ENCODE assay signal across 16 cellular contexts in the genomic region with DNA sequence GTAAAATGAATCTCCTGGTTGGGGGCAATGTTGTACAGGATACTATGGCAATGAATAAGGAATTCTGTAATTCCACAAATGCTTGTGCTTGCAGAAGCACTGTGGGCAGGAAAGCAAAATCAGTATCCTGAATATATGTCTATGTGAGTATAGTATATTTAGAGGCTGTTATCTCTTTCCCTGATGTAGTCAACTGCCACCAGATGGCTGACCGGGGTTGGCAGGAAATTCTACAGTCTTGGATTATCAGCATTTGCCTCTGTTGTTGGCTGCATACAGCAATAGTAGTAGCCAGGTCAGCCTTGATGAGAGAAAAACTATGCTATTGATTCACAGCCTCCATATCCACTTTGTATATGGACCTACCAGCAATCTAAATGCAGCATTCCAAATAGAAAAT.
A peak's percentile ranks its signal among the peaks of the same experiment; 100 is the strongest.
DNase-seq lines count a peak whose midpoint lies in the region; ATAC-seq and TF ChIP-seq lines count a peak whose summit lies in the region.
"Had no signal": no experiment of that assay in that cellular context is flagged by ENCODE, and none has a peak within 500 bp of the region (broad histone marks: within the 10 kb centered on the region; RNA-seq: fewer than 3 reads in every experiment).

No MANE protein-coding gene starts in this region.

- H4K20me1 ChIP-seq in GM23338 (replicated peaks; ENCODE audit: insufficient read depth) (no peaks in the 10 kb centered on the region), OCI-LY7 (ENCODE audit: insufficient read depth, low read length) (no peaks in the 10 kb centered on the region)

- no peak overlapping the region for H3K27ac Mint-ChIP-seq in GM23338
- H3K27ac Mint-ChIP-seq: activated naive CD8-positive, alpha-beta T cell treated with anti-CD3 and anti-CD28 coated beads, Interleukin-2, amount 50 U/mL, for 24 hours; activated T-cell treated with anti-CD3 and anti-CD28 coated beads, Interleukin-2, amount 50 U/mL, for 24 hours; naive B cell; stimulated activated effector memory CD8-positive, alpha-beta T cell treated with anti-CD3 and anti-CD28 coated beads, Interleukin-12 subunit alpha, Interleukin-12 subunit beta, amount 100 ng/mL, for 72 hours had no signal

- H3K27me3 Mint-ChIP-seq in GM23338 (ENCODE audit: insufficient read depth, low read depth, poor library complexity) = peaks cover 1% of the 10 kb centered on the region
- H3K27me3 Mint-ChIP-seq: activated naive CD8-positive, alpha-beta T cell treated with anti-CD3 and anti-CD28 coated beads, Interleukin-2, amount 50 U/mL, for 24 hours; activated T-cell treated with anti-CD3 and anti-CD28 coated beads, Interleukin-2, amount 50 U/mL, for 24 hours; naive B cell had no signal

- WGBS in aorta, 2 donors = 60 to 65% methylated on average over 1 of the region's 1 CpG

- no peak overlapping the region for H3K4me3 Mint-ChIP-seq in GM23338
- H3K4me3 Mint-ChIP-seq: activated naive CD8-positive, alpha-beta T cell treated with anti-CD3 and anti-CD28 coated beads, Interleukin-2, amount 50 U/mL, for 24 hours; activated T-cell treated with anti-CD3 and anti-CD28 coated beads, Interleukin-2, amount 50 U/mL, for 24 hours; naive B cell; stimulated activated effector memory CD8-positive, alpha-beta T cell treated with anti-CD3 and anti-CD28 coated beads, Interleukin-12 subunit alpha, Interleukin-12 subunit beta, amount 100 ng/mL, for 72 hours had no signal

- H3K4me1 ChIP-seq in GM23338 (ENCODE audit: insufficient read depth) = no peaks in the 10 kb centered on the region
- H3K4me1 ChIP-seq in aorta (ENCODE audit: control insufficient read depth in 1 of 2, insufficient read depth in 2 of 2, low read length in 2 of 2) = no peaks in the 10 kb centered on the region
- H3K4me1 ChIP-seq in OCI-LY7 (ENCODE audit: insufficient read depth, low read length, poor library complexity, severe bottlenecking) = no peaks in the 10 kb centered on the region

- H3K4me2 ChIP-seq in GM23338 (no peak overlapping the region), OCI-LY7 (ENCODE audit: low read length) (no peak overlapping the region)

- no peak overlapping the region for H3K4me3 ChIP-seq in GM23338
- H3K4me3 ChIP-seq in aorta (ENCODE audit: low read length in 2 of 2) = no peak overlapping the region
- H3K4me3 ChIP-seq in OCI-LY7 (ENCODE audit: low read depth, low read length, poor library complexity, severe bottlenecking) = no peak overlapping the region

- no peaks in the 10 kb centered on the region; the same call in 2 of the 3 replicates for H3K9me3 Mint-ChIP-seq in GM23338
- H3K9me3 Mint-ChIP-seq: activated naive CD8-positive, alpha-beta T cell treated with anti-CD3 and anti-CD28 coated beads, Interleukin-2, amount 50 U/mL, for 24 hours had no signal

- H3K79me2 ChIP-seq in GM23338 (replicated peaks; ENCODE audit: insufficient read depth) (no peaks in the 10 kb centered on the region), OCI-LY7 (ENCODE audit: insufficient read depth, low read depth, low read length) (no peaks in the 10 kb centered on the region)

- ATAC-seq in GM23338 (peak; percentile 56), aorta (ENCODE audit: low FRiP score) (no peak)
- ATAC-seq: activated naive CD8-positive, alpha-beta T cell treated with anti-CD3 and anti-CD28 coated beads, Interleukin-2, amount 50 U/mL, for 24 hours; stimulated activated effector memory CD8-positive, alpha-beta T cell treated with anti-CD3 and anti-CD28 coated beads, Interleukin-12 subunit alpha, Interleukin-12 subunit beta, amount 100 ng/mL, for 72 hours had no signal

- CTCF ChIA-PET in OCI-LY7 (lab: Charles Lee; ENCODE audit: unreplicated experiment) = no interaction called here

- POLR2A ChIA-PET in OCI-LY7 (lab: Charles Lee) = no interaction called here

- H3K4me1 Mint-ChIP-seq in GM23338 = peaks cover 6% of the 10 kb centered on the region
- H3K4me1 Mint-ChIP-seq: activated naive CD8-positive, alpha-beta T cell treated with anti-CD3 and anti-CD28 coated beads, Interleukin-2, amount 50 U/mL, for 24 hours; naive B cell; stimulated activated effector memory CD8-positive, alpha-beta T cell treated with anti-CD3 and anti-CD28 coated beads, Interleukin-12 subunit alpha, Interleukin-12 subunit beta, amount 100 ng/mL, for 72 hours had no signal

- peak; percentile 23 for DNase-seq in A172 (ENCODE audit: low spot score)
- DNase-seq in GM23338 (ENCODE audit: low spot score) = peak; percentile 34
- peak; percentile 33 for DNase-seq in glomerular visceral epithelial cell (ENCODE audit: extremely low spot score)
- no peak for DNase-seq in aorta
- DNase-seq in amygdala (lab: John Stamatoyannopoulos, UW) = no peak
- DNase-seq in activated CD8-positive, alpha-beta memory T cell treated with anti-CD3 and anti-CD28 coated beads for 24 hours = no peak
- no peak for DNase-seq in OCI-LY7 (ENCODE audit: low spot score)
- DNase-seq: activated naive CD8-positive, alpha-beta T cell treated with anti-CD3 and anti-CD28 coated beads, Interleukin-2, amount 50 U/mL, for 24 hours; activated T-cell treated with anti-CD3 and anti-CD28 coated beads, Interleukin-2, amount 50 U/mL, for 24 hours; cortex of kidney; DMS79 treated with DMSO at 0.1 percent for 48 hours; naive B cell; NCI-H1694 treated with DMSO at 0.1 percent for 48 hours; stimulated activated CD4-positive, alpha-beta T cell treated with anti-CD3 and anti-CD28 coated beads, Interleukin-2, amount 100 ng/mL, for 48 hours had no signal

- TF ChIP-seq CTCF in GM23338 (conservative IDR thresholded peaks at IDR 0.05; ENCODE audit: low read depth in 2 of 2) = peak; percentile 47 to 62
- TF ChIP-seq CTCF in VCaP (conservative IDR thresholded peaks at IDR 0.05) = peak; percentile 69
- TF ChIP-seq CTCF in OCI-LY7 (conservative IDR thresholded peaks at IDR 0.05; ENCODE audit: low read length) = no peak

- H3K27ac ChIP-seq in GM23338 (ENCODE audit: low read depth) (no peak overlapping the region), VCaP (no peak overlapping the region), aorta (ENCODE audit: low read depth in 1 of 2, low read length in 2 of 2) (no peak overlapping the region), OCI-LY7 (ENCODE audit: low read depth, low read length, poor library complexity, severe bottlenecking) (no peak overlapping the region)

- intact Hi-C loops in aorta (cut with DNase I) = no loop called here
- intact Hi-C loops in OCI-LY7 (cut with micrococcal nuclease; ENCODE audit: unreplicated experiment) = no loop called here

- H3K9me3 ChIP-seq in aorta (ENCODE audit: control insufficient read depth, low read length) = no peaks in the 10 kb centered on the region
- no peaks in the 10 kb centered on the region for H3K9me3 ChIP-seq in OCI-LY7 (ENCODE audit: low read length)

- H3K9me2 ChIP-seq in GM23338 (ENCODE audit: insufficient read depth) (no peaks in the 10 kb centered on the region), OCI-LY7 (ENCODE audit: insufficient read depth, low read length) (no peaks in the 10 kb centered on the region)

- H2AFZ ChIP-seq in GM23338 (no peak overlapping the region), OCI-LY7 (ENCODE audit: low read length) (no peak overlapping the region)

- BruUV-seq in OCI-LY7 (replicated peaks; lab: Mats Ljungman, UMichigan) = no TSS peak

- no peaks in the 10 kb centered on the region for H3K27me3 ChIP-seq in GM23338 (ENCODE audit: insufficient read depth)
- H3K27me3 ChIP-seq in aorta (ENCODE audit: control insufficient read depth in 1 of 2, insufficient read depth in 2 of 2, low read length in 1 of 2) = no peaks in the 10 kb centered on the region

- H3K36me3 Mint-ChIP-seq in GM23338 (ENCODE audit: low read depth) = no peaks in the 10 kb centered on the region
- H3K36me3 Mint-ChIP-seq: naive B cell; stimulated activated effector memory CD8-positive, alpha-beta T cell treated with anti-CD3 and anti-CD28 coated beads, Interleukin-12 subunit alpha, Interleukin-12 subunit beta, amount 100 ng/mL, for 72 hours had no signal

- H3K36me3 ChIP-seq in GM23338 (ENCODE audit: insufficient read depth) (no peaks in the 10 kb centered on the region), aorta (ENCODE audit: control insufficient read depth in 1 of 2, insufficient read depth in 2 of 2, low read length in 1 of 2) (no peaks in the 10 kb centered on the region), OCI-LY7 (ENCODE audit: insufficient read depth, low read length) (no peaks in the 10 kb centered on the region)

- no peaks in the 10 kb centered on the region for H3F3A ChIP-seq in GM23338 (replicated peaks; ENCODE audit: low read depth)

TF ChIP-seq in GM23338, 12 proteins besides CTCF, POLR2A, EP300 and RAD21 (continues in another document):
- TF ChIP-seq, protein P1, sequence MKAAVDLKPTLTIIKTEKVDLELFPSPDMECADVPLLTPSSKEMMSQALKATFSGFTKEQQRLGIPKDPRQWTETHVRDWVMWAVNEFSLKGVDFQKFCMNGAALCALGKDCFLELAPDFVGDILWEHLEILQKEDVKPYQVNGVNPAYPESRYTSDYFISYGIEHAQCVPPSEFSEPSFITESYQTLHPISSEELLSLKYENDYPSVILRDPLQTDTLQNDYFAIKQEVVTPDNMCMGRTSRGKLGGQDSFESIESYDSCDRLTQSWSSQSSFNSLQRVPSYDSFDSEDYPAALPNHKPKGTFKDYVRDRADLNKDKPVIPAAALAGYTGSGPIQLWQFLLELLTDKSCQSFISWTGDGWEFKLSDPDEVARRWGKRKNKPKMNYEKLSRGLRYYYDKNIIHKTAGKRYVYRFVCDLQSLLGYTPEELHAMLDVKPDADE (IDR thresholded peaks at IDR 0.05) = no peak
- TF ChIP-seq CREB1 (CRISPR knock-in tag; IDR thresholded peaks at IDR 0.05; ENCODE audit: low read depth) = no peak
- TF ChIP-seq JUNB (IDR thresholded peaks at IDR 0.05; ENCODE audit: unreplicated experiment) = no peak
- TF ChIP-seq STAT1 (IDR thresholded peaks at IDR 0.05; ENCODE audit: unreplicated experiment) = no peak
- TF ChIP-seq EZH2 (IDR thresholded peaks at IDR 0.05; ENCODE audit: low read depth, unreplicated experiment) = no peak
- no peak for TF ChIP-seq EZH2phosphoT487 (IDR thresholded peaks at IDR 0.05; ENCODE audit: unreplicated experiment)
- no peak for TF ChIP-seq ZNF331 (CRISPR knock-in tag; IDR thresholded peaks at IDR 0.05; ENCODE audit: low read depth)
- no peak for TF ChIP-seq ZNF114 (CRISPR knock-in tag; IDR thresholded peaks at IDR 0.05)
- TF ChIP-seq POLR2AphosphoS5 (IDR thresholded peaks at IDR 0.05; ENCODE audit: low read depth) = no peak
- no peak for TF ChIP-seq NANOG (IDR thresholded peaks at IDR 0.05; ENCODE audit: borderline replicate concordance)

Comparison
In these comparisons a context has a peak if more than half of its experiments do, and no peak if none do; other contexts are left out.
1. DNase-seq: peak in A172 (single experiment), GM23338 (single experiment) and glomerular visceral epithelial cell (single experiment); none in aorta (0 of 2), amygdala (0 of 56), activated CD8-positive, alpha-beta memory T cell treated with anti-CD3 and anti-CD28 coated beads for 24 hours (single experiment) and OCI-LY7 (single experiment).